9 cellular contexts compared by ENCODE assay signal in genomic region chr11:120013325-120014250, GRCh38.
A peak's percentile ranks its signal among the peaks of the same experiment; 100 is the strongest.
DNase-seq lines count a peak whose midpoint lies in the region; ATAC-seq and TF ChIP-seq lines count a peak whose summit lies in the region.
"Had no signal": no experiment of that assay in that cellular context is flagged by ENCODE, and none has a peak within 500 bp of the region (broad histone marks: within the 10 kb centered on the region; RNA-seq: fewer than 3 reads in every experiment).

No MANE protein-coding gene starts in this region.

- H3K36me3 Mint-ChIP-seq in neural crest cell (ENCODE audit: low read depth): no peaks in the 10 kb centered on the region
- no peaks in the 10 kb centered on the region for H3K36me3 Mint-ChIP-seq in CD4-positive, alpha-beta T cell (ENCODE audit: low read depth)

- no peak overlapping the region for H3K4me2 ChIP-seq in OCI-LY3 (ENCODE audit: low read length)

- H3K4me1 ChIP-seq in A673 (ENCODE audit: insufficient read depth, low read length, poor library complexity, severe bottlenecking) (peaks cover 12% of the 10 kb centered on the region), OCI-LY3 (ENCODE audit: low read length) (no peaks in the 10 kb centered on the region)

- H4K20me1 ChIP-seq in OCI-LY3 (ENCODE audit: insufficient read depth, low read length): no peaks in the 10 kb centered on the region

- H3K27ac ChIP-seq in A673 (ENCODE audit: low read depth, low read length, poor library complexity, severe bottlenecking) (no peak overlapping the region), OCI-LY3 (ENCODE audit: low read length) (no peak overlapping the region)
- H3K27ac ChIP-seq in CD4-positive, alpha-beta T cell (ENCODE audit: low read depth, low read length): no peak overlapping the region
- H3K27ac ChIP-seq: epithelial cell of prostate had no signal

- POLR2A ChIA-PET in A673 (lab: Charles Lee; ENCODE audit: low non-redundant PET): no interaction called here
- POLR2A ChIA-PET in CD4-positive, alpha-beta T cell (lab: Charles Lee): no interaction called here

- CTCF ChIA-PET in A673 (lab: Charles Lee): interaction anchor here (0.6 kb wide), 1 partner anchor 118 kb away, joined by 3 read pairs; no protein-coding TSS in a partner anchor
- CTCF ChIA-PET in CD4-positive, alpha-beta T cell (lab: Charles Lee): no interaction called here

- TF ChIP-seq CTCF in A673 (conservative IDR thresholded peaks at IDR 0.05; ENCODE audit: low read depth, low read length) (peak; percentile 84), GM12872 (IDR thresholded peaks at IDR 0.05; ENCODE audit: insufficient read depth, low read depth, low read length) (peak; percentile 81), OCI-LY3 (IDR thresholded peaks at IDR 0.05; ENCODE audit: low read depth, low read length) (peak; percentile 57), neural crest cell (conservative IDR thresholded peaks at IDR 0.05) (peak; percentile 72)
- TF ChIP-seq CTCF in CD4-positive, alpha-beta T cell (IDR thresholded peaks at IDR 0.05): no peak

- peaks cover 8% of the 10 kb centered on the region for H3K4me1 Mint-ChIP-seq in neural crest cell
- no peaks in the 10 kb centered on the region for H3K4me1 Mint-ChIP-seq in CD4-positive, alpha-beta T cell (ENCODE audit: low read depth)

- intact Hi-C loops in A673 (cut with micrococcal nuclease; ENCODE audit: unreplicated experiment): loop anchor here (5.0 kb wide), 3 partner anchors 94 to 531 kb away; no protein-coding TSS in a partner anchor
- intact Hi-C loops in CD4-positive, alpha-beta T cell (cut with DNase I, micrococcal nuclease): loop anchor here in 1 of 2 experiments (5.0 kb wide), 1 partner anchor 346 kb away; no protein-coding TSS in a partner anchor

- no peak overlapping the region for H3K4me3 Mint-ChIP-seq in neural crest cell
- H3K4me3 Mint-ChIP-seq in CD4-positive, alpha-beta T cell: no peak overlapping the region

- H3K9me3 Mint-ChIP-seq in neural crest cell: no peaks in the 10 kb centered on the region
- no peaks in the 10 kb centered on the region for H3K9me3 Mint-ChIP-seq in CD4-positive, alpha-beta T cell

- H3K9ac ChIP-seq in OCI-LY3 (ENCODE audit: low read length): no peak overlapping the region

- H3K9me3 ChIP-seq in A673 (ENCODE audit: low read depth, low read length, poor library complexity, severe bottlenecking): no peaks in the 10 kb centered on the region
- H3K9me3 ChIP-seq in OCI-LY3 (ENCODE audit: insufficient read depth, low read length): no peaks in the 10 kb centered on the region
- no peaks in the 10 kb centered on the region for H3K9me3 ChIP-seq in CD4-positive, alpha-beta T cell (ENCODE audit: control insufficient read depth, low read length)

- no peak overlapping the region for H3K27ac Mint-ChIP-seq in neural crest cell (ENCODE audit: unreplicated experiment)
- H3K27ac Mint-ChIP-seq in CD4-positive, alpha-beta T cell: no peak overlapping the region

- peak; percentile 83 for ATAC-seq in esophagus mucosa
- no peak for ATAC-seq in CD4-positive, alpha-beta T cell (ENCODE audit: poor library complexity)

- H3K4me3 ChIP-seq in A673 (ENCODE audit: low read depth, low read length, poor library complexity, severe bottlenecking) (no peak overlapping the region), OCI-LY3 (ENCODE audit: low read length) (no peak overlapping the region)

- H3K27me3 ChIP-seq in A673 (replicated peaks; ENCODE audit: insufficient read depth, low read depth, low read length, poor library complexity) (peaks cover 21% of the 10 kb centered on the region), OCI-LY3 (ENCODE audit: low read depth, low read length) (peaks cover 83% of the 10 kb centered on the region)
- H3K27me3 ChIP-seq in CD4-positive, alpha-beta T cell (ENCODE audit: control insufficient read depth, insufficient read depth, low read length): peaks cover 18% of the 10 kb centered on the region

- H3K79me2 ChIP-seq in OCI-LY3 (ENCODE audit: low read length): no peaks in the 10 kb centered on the region

- DNase-seq in A673 (ENCODE audit: low spot score) (peak; percentile 88), neural crest cell (ENCODE audit: low read depth, low spot score) (peak; percentile 50), NCI-H2107 treated with DMSO at 0.1 percent for 48 hours (lab: John Stamatoyannopoulos, UW; ENCODE audit: unreplicated experiment) (no peak), NCI-H1417 (lab: John Stamatoyannopoulos, UW) (no peak)
- no peak for DNase-seq in CD4-positive, alpha-beta T cell

- no peak overlapping the region for H2AFZ ChIP-seq in OCI-LY3 (ENCODE audit: low read depth, low read length)

- no peaks in the 10 kb centered on the region for H3K36me3 ChIP-seq in A673 (ENCODE audit: insufficient read depth, low read length, poor library complexity, severe bottlenecking)
- no peaks in the 10 kb centered on the region for H3K36me3 ChIP-seq in OCI-LY3 (replicated peaks; ENCODE audit: low read depth, low read length)

- no TSS peak for BruUV-seq in A673 (replicated peaks; lab: Mats Ljungman, UMichigan)

- H3K27me3 Mint-ChIP-seq in neural crest cell (ENCODE audit: low read depth): peaks cover 34% of the 10 kb centered on the region
- peaks cover 76% of the 10 kb centered on the region for H3K27me3 Mint-ChIP-seq in CD4-positive, alpha-beta T cell

Comparison
In these comparisons a context has a peak if more than half of its experiments do, and no peak if none do; other contexts are left out.
1. DNase-seq: peak in A673 (single experiment) and neural crest cell (single experiment); none in NCI-H2107 treated with DMSO at 0.1 percent for 48 hours (single experiment), NCI-H1417 (0 of 3) and CD4-positive, alpha-beta T cell (0 of 10).